9 cellular contexts compared by ENCODE assay signal in genomic region chr1:190479028-190479427, GRCh38. TPM values are rescaled to one million over a fixed set of nuclear protein-coding genes. Genes with fewer than 3 reads are reported as not detected.
DNase-seq lines count a peak whose midpoint lies in the region; ATAC-seq and TF ChIP-seq lines count a peak whose summit lies in the region.
"Had no signal": no experiment of that assay in that cellular context is flagged by ENCODE, and none has a peak within 500 bp of the region (broad histone marks: within the 10 kb centered on the region; RNA-seq: fewer than 3 reads in every experiment).

No MANE protein-coding gene starts in this region.

- intact Hi-C loops in A673 (cut with micrococcal nuclease; ENCODE audit: unreplicated experiment): no loop called here

- TSS peak; percentile 83 for BruUV-seq in A673 (replicated peaks; lab: Mats Ljungman, UMichigan)

- TF ChIP-seq CTCF in A673 (conservative IDR thresholded peaks at IDR 0.05; ENCODE audit: low read depth, low read length): no peak
- TF ChIP-seq CTCF in mesothelial cell of epicardium (IDR thresholded peaks at IDR 0.05; ENCODE audit: unreplicated experiment): no peak

- no peaks in the 10 kb centered on the region for H3K36me3 Mint-ChIP-seq in mesothelial cell of epicardium

- H3K27me3 ChIP-seq in A673 (replicated peaks; ENCODE audit: insufficient read depth, low read depth, low read length, poor library complexity): no peaks in the 10 kb centered on the region

- H3K4me1 Mint-ChIP-seq in mesothelial cell of epicardium: peaks cover 40% of the 10 kb centered on the region

- POLR2A ChIA-PET in A673 (lab: Charles Lee; ENCODE audit: low non-redundant PET): interaction anchor here (0.7 kb wide), 1 partner anchor 1144 kb away, joined by 10 read pairs; no protein-coding TSS in a partner anchor

- no peaks in the 10 kb centered on the region for H3K9me3 Mint-ChIP-seq in mesothelial cell of epicardium

- no peak for ATAC-seq in GM18511 (IDR thresholded peaks at IDR 0.05; ENCODE audit: unreplicated experiment)

- CTCF ChIA-PET in A673 (lab: Charles Lee): no interaction called here

- DNase-seq in A673 (ENCODE audit: low spot score) (peak; percentile 60), NCI-H1105 treated with DMSO at 0.1 percent for 48 hours (lab: John Stamatoyannopoulos, UW) (peak; percentile 61), cerebellar cortex (ENCODE audit: low spot score) (peak; percentile 81), mesothelial cell of epicardium (ENCODE audit: low spot score in 2 of 2, unreplicated experiment in 2 of 2) (no peak), HuH-7 (ENCODE audit: low spot score) (no peak), SIG-M5 (lab: John Stamatoyannopoulos, UW) (no peak), H4 (ENCODE audit: low spot score) (no peak)
- DNase-seq: stimulated activated CD4-positive, alpha-beta T cell treated with anti-CD3 and anti-CD28 coated beads, Interleukin-2, amount 100 ng/mL, for 24 hours had no signal

- no peaks in the 10 kb centered on the region for H3K9me3 ChIP-seq in A673 (ENCODE audit: low read depth, low read length, poor library complexity, severe bottlenecking)

- no peak overlapping the region for H3K27ac Mint-ChIP-seq in mesothelial cell of epicardium

- peaks cover 74% of the 10 kb centered on the region for H3K27me3 Mint-ChIP-seq in mesothelial cell of epicardium (ENCODE audit: low read depth)

- H3K27ac ChIP-seq in A673 (ENCODE audit: low read depth, low read length, poor library complexity, severe bottlenecking): peak overlapping the region; percentile 16

- H3K4me1 ChIP-seq in A673 (ENCODE audit: insufficient read depth, low read length, poor library complexity, severe bottlenecking): peaks cover 15% of the 10 kb centered on the region

- H3K4me3 ChIP-seq in A673 (ENCODE audit: low read depth, low read length, poor library complexity, severe bottlenecking): peak overlapping the region; percentile 56

- H3K36me3 ChIP-seq in A673 (ENCODE audit: insufficient read depth, low read length, poor library complexity, severe bottlenecking): no peaks in the 10 kb centered on the region

- peak overlapping the region; percentile 76 for H3K4me3 Mint-ChIP-seq in mesothelial cell of epicardium

RNA-seq across cellular contexts. Expression of gene BRINP3, which starts 1.4 kb away (rescaled TPM):
- total RNA-seq in A673 (2021) (0.76 TPM in 1 of 2 replicates, not detected in the other), mesothelial cell of epicardium (0.09 to 0.25 TPM (median 0.22 TPM) in 3 replicates)
- total RNA-seq in H4 (2014; rRNA removed; shearing (Covaris generic)): 1.5 TPM in 2 replicates

Comparison
In these comparisons a context has a peak if more than half of its experiments do, and no peak if none do; other contexts are left out.
1. DNase-seq: peak in A673 (single experiment), NCI-H1105 treated with DMSO at 0.1 percent for 48 hours (single experiment) and cerebellar cortex (single experiment); none in mesothelial cell of epicardium (0 of 2), HuH-7 (single experiment), SIG-M5 (single experiment) and H4 (single experiment).